ENCODE assay signal across 24 cellular contexts in genomic region chr1:179156708-179157107, GRCh38.
"Had no signal": no experiment of that assay in that cellular context is flagged by ENCODE, and none has a peak within 500 bp of the region (broad histone marks: within the 10 kb centered on the region; RNA-seq: fewer than 3 reads in every experiment).

No MANE protein-coding gene starts in this region.

- H3K4me1 ChIP-seq: neural progenitor cell, parathyroid adenoma, upper lobe of right lung, uterus had no signal

- H3K9me3 ChIP-seq: ovary, psoas muscle, right lobe of liver, sigmoid colon, stomach, thoracic aorta, tibial artery, transverse colon, upper lobe of right lung, uterus had no signal

- H2AFZ ChIP-seq: neural progenitor cell, parathyroid adenoma had no signal

- H3K27ac ChIP-seq: neural progenitor cell, ovary, parathyroid adenoma, psoas muscle, right lobe of liver, stomach, transverse colon, upper lobe of right lung had no signal

- H3K79me2 ChIP-seq: parathyroid adenoma had no signal

- DNase-seq: natural killer cell; occipital lobe; ovary; posterior cingulate gyrus; psoas muscle; right lobe of liver; sigmoid colon; small intestine; stimulated activated CD4-positive, alpha-beta T cell treated with anti-CD3 and anti-CD28 coated beads, Interleukin-15, amount 100 ng/mL, for 24 hours; stimulated activated CD4-positive, alpha-beta T cell treated with anti-CD3 and anti-CD28 coated beads, Interleukin-2, amount 100 ng/mL, for 24 hours; stimulated activated CD4-positive, alpha-beta T cell treated with anti-CD3 and anti-CD28 coated beads, Interleukin-2, amount 100 ng/mL, for 48 hours; stimulated activated CD4-positive, alpha-beta T cell treated with anti-CD3 and anti-CD28 coated beads, Interleukin-4, amount 100 ng/mL, for 24 hours; stimulated activated naive B cell treated with anti-CD40 and anti-IgM and Interleukin-4, amounts not matched to agents 10 μg/mL and 1 μg/mL and 100 μg/mL, for 72 hours; stimulated activated naive CD4-positive, alpha-beta T cell treated with Interleukin-2 at 50 U/mL for 16 hours; stomach; tibial artery; transverse colon; upper lobe of right lung; uterus had no signal

- H3K36me3 ChIP-seq: neural progenitor cell, ovary, right lobe of liver, sigmoid colon, stomach, thoracic aorta, tibial artery, transverse colon, upper lobe of right lung, uterus had no signal

- H3K4me3 ChIP-seq: neural progenitor cell, ovary, psoas muscle, right lobe of liver, sigmoid colon, stomach, thoracic aorta, tibial artery, transverse colon, upper lobe of right lung, uterus had no signal

- ATAC-seq: natural killer cell; psoas muscle; right cardiac atrium; right lobe of liver; stimulated activated effector memory CD8-positive, alpha-beta T cell treated with anti-CD3 and anti-CD28 coated beads, Interleukin-12 subunit alpha, Interleukin-12 subunit beta, amount 100 ng/mL, for 72 hours; stimulated activated naive B cell treated with anti-CD40 and anti-IgM and Interleukin-4, amounts not matched to agents 10 μg/mL and 1 μg/mL and 100 μg/mL, for 72 hours; upper lobe of right lung had no signal

- H3K4me2 ChIP-seq: neural progenitor cell had no signal

- H3K27me3 ChIP-seq: neural progenitor cell, ovary, right lobe of liver, sigmoid colon, stomach, tibial artery, transverse colon, upper lobe of right lung, uterus had no signal
